19 cellular contexts compared by ENCODE assay signal in the genomic region with DNA sequence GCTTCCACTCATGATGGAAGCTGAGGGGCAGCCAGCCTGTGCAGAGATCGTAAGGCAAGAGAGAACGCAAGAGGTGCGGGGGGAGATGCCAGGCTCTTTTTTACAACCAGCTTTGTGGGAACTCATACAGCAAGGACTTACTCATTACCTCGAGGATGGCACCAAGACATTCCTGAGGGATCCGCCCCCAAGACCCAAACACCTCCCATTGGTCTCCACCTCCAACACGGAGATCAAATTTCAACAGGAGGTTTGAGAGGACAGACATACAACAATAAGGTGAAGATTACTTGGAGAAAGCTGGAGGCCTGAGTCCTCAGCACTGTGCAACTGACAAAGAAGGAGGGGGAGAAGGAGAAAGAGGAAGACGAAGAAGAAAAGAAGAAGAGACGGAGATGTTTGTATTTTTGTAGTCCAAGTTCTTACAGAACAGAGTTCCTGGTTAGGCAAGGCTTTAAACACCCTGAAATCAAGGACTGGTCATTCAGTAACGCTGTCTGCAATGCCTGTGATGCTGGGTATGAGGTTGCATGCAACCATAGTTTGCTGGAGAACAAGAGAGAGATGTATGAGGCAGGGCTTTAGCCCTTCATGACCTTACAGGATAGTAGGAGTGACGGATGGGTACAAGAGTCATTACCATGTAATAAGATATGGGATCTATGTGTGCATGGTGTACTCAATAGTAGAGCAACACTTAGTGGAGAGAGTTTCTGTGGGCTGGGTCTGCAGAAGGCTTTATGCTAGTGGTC. TPM values are rescaled to one million over a fixed set of nuclear protein-coding genes. Genes with fewer than 3 reads are reported as not detected.
DNase-seq lines count a peak whose midpoint lies in the region; ATAC-seq and TF ChIP-seq lines count a peak whose summit lies in the region.
"Had no signal": no experiment of that assay in that cellular context is flagged by ENCODE, and none has a peak within 500 bp of the region (broad histone marks: within the 10 kb centered on the region; RNA-seq: fewer than 3 reads in every experiment).

No MANE protein-coding gene starts in this region.

- H3K27ac Mint-ChIP-seq in H9 = no peak overlapping the region; a peak in 1 of 7 replicates
- H3K27ac Mint-ChIP-seq in activated T-helper 1 cell treated with anti-CD3 and anti-CD28 coated beads, Interleukin-12 subunit alpha, Interleukin-12 subunit beta, Interleukin-2, Interleukin-4 antibody, amounts not matched to agents 30 ng/mL and 10 ng/mL and 1 ng/mL, durations not matched to agents 14 hours and 24 hours and 36 hours = no peak overlapping the region
- H3K27ac Mint-ChIP-seq: activated naive CD4-positive, alpha-beta T cell treated with anti-CD3 and anti-CD28 coated beads, Interleukin-2, amount 50 U/mL, for 72 hours; memory B cell had no signal

- H3K9ac ChIP-seq in H9 (ENCODE audit: extremely low read depth, insufficient read length, low read length) = no peak overlapping the region
- H3K9ac ChIP-seq in trophoblast cell (ENCODE audit: low read length) = no peak overlapping the region

- CTCF ChIA-PET in PC-9 (lab: Charles Lee) = no interaction called here

- H3K4me1 ChIP-seq in H9 (ENCODE audit: insufficient read depth, low read length) (peaks cover 5% of the 10 kb centered on the region; the same call in 1 of the 2 replicates), PC-9 (replicated peaks; ENCODE audit: insufficient read depth) (peaks cover 20% of the 10 kb centered on the region), foreskin keratinocyte (no peaks in the 10 kb centered on the region), trophoblast cell (ENCODE audit: control insufficient read depth in 1 of 2, insufficient read depth in 2 of 2, low read length in 2 of 2) (no peaks in the 10 kb centered on the region)
- H3K4me1 ChIP-seq: suprapubic skin had no signal

- H3K79me1 ChIP-seq in H9 (ENCODE audit: insufficient read depth, low read depth, low read length, poor library complexity, severe bottlenecking) = no peaks in the 10 kb centered on the region
- H3K79me1 ChIP-seq in trophoblast cell (ENCODE audit: low read length) = no peaks in the 10 kb centered on the region

- no peak overlapping the region for H2BK15ac ChIP-seq in H9 (ENCODE audit: low read depth, low read length)

- POLR2A ChIA-PET in PC-9 (lab: Charles Lee; ENCODE audit: unreplicated experiment) = no interaction called here

- H3K9me2 ChIP-seq in PC-9 (ENCODE audit: insufficient read depth) = no peaks in the 10 kb centered on the region

- H3K27me3 Mint-ChIP-seq in H9 (ENCODE audit: low read depth) = peaks cover 5% of the 10 kb centered on the region
- H3K27me3 Mint-ChIP-seq in activated T-helper 1 cell treated with anti-CD3 and anti-CD28 coated beads, Interleukin-12 subunit alpha, Interleukin-12 subunit beta, Interleukin-2, Interleukin-4 antibody, amounts not matched to agents 30 ng/mL and 10 ng/mL and 1 ng/mL, durations not matched to agents 14 hours and 24 hours and 36 hours (ENCODE audit: insufficient read depth) = peaks cover 7% of the 10 kb centered on the region

- no peak overlapping the region for H2BK20ac ChIP-seq in H9 (ENCODE audit: low read depth, low read length, poor library complexity, severe bottlenecking)

- H3K79me2 ChIP-seq in H9 (ENCODE audit: insufficient read depth, low read length) (no peaks in the 10 kb centered on the region), PC-9 (ENCODE audit: low read depth) (no peaks in the 10 kb centered on the region), trophoblast cell (ENCODE audit: control insufficient read depth, insufficient read depth, low read length, poor library complexity) (no peaks in the 10 kb centered on the region)

- WGBS in H9 (ENCODE audit: extremely low coverage, insufficient read length, low lambda C conversion rate) = no CpG with 5 or more reads among the region's 10 CpGs
- no CpG with 5 or more reads among the region's 10 CpGs for WGBS in trophoblast cell (ENCODE audit: extremely low coverage, insufficient coverage, insufficient read length)

- no peaks in the 10 kb centered on the region for H3K36me3 Mint-ChIP-seq in H9 (ENCODE audit: insufficient read depth in 1 of 3, low read depth in 3 of 3)
- peaks cover 1% of the 10 kb centered on the region for H3K36me3 Mint-ChIP-seq in activated T-helper 1 cell treated with anti-CD3 and anti-CD28 coated beads, Interleukin-12 subunit alpha, Interleukin-12 subunit beta, Interleukin-2, Interleukin-4 antibody, amounts not matched to agents 30 ng/mL and 10 ng/mL and 1 ng/mL, durations not matched to agents 14 hours and 24 hours and 36 hours (ENCODE audit: low read depth)
- H3K36me3 Mint-ChIP-seq: memory B cell had no signal

- H4K20me1 ChIP-seq in H9 (ENCODE audit: control insufficient read depth, insufficient read depth, insufficient read length) = no peaks in the 10 kb centered on the region
- no peaks in the 10 kb centered on the region for H4K20me1 ChIP-seq in PC-9 (ENCODE audit: insufficient read depth)

- H3K23me2 ChIP-seq in H9 (ENCODE audit: insufficient read length, low read depth, low read length, poor library complexity, severe bottlenecking) = no peaks in the 10 kb centered on the region

- H3K9me3 Mint-ChIP-seq in H9 = no peaks in the 10 kb centered on the region; a peak in 1 of 5 replicates
- H3K9me3 Mint-ChIP-seq in activated T-helper 1 cell treated with anti-CD3 and anti-CD28 coated beads, Interleukin-12 subunit alpha, Interleukin-12 subunit beta, Interleukin-2, Interleukin-4 antibody, amounts not matched to agents 30 ng/mL and 10 ng/mL and 1 ng/mL, durations not matched to agents 14 hours and 24 hours and 36 hours = no peaks in the 10 kb centered on the region
- H3K9me3 Mint-ChIP-seq: memory B cell had no signal

- H2BK12ac ChIP-seq in H9 (ENCODE audit: insufficient read length, low read depth, low read length) (no peak overlapping the region), trophoblast cell (ENCODE audit: low read length) (no peak overlapping the region)

- H3K4ac ChIP-seq in H9 (ENCODE audit: low read depth, low read length) (no peak overlapping the region), trophoblast cell (ENCODE audit: low read depth, low read length) (no peak overlapping the region)

- ATAC-seq in foreskin keratinocyte = peak; percentile 76
- ATAC-seq in HG02884 (IDR thresholded peaks at IDR 0.05; ENCODE audit: unreplicated experiment) = no peak
- ATAC-seq in HG02678 (IDR thresholded peaks at IDR 0.05; ENCODE audit: unreplicated experiment) = no peak
- ATAC-seq: activated naive CD4-positive, alpha-beta T cell treated with anti-CD3 and anti-CD28 coated beads, Interleukin-2, amount 50 U/mL, for 72 hours; right cardiac atrium had no signal

- H3K23ac ChIP-seq in H9 (ENCODE audit: insufficient read length, low read depth, low read length) (no peak overlapping the region), trophoblast cell (ENCODE audit: low read length) (no peak overlapping the region)

- H4K8ac ChIP-seq in H9 (replicated peaks; ENCODE audit: insufficient read length, low read depth, low read length) = no peak overlapping the region
- no peak overlapping the region for H4K8ac ChIP-seq in trophoblast cell (ENCODE audit: low read depth, low read length)

- H3K56ac ChIP-seq in H9 (ENCODE audit: insufficient read length, low read depth, low read length) = no peak overlapping the region

- no peak overlapping the region for H4K91ac ChIP-seq in H9 (ENCODE audit: insufficient read length, low read depth, low read length)
- H4K91ac ChIP-seq in trophoblast cell (ENCODE audit: low read depth, low read length) = no peak overlapping the region

- peak overlapping the region; percentile 54 for H3K18ac ChIP-seq in H9 (ENCODE audit: insufficient read length, low read depth, low read length)
- H3K18ac ChIP-seq in trophoblast cell (ENCODE audit: low read length) = no peak overlapping the region

- no peak overlapping the region for H3T11ph ChIP-seq in H9 (ENCODE audit: low read length)

- no peak overlapping the region for H2AFZ ChIP-seq in H9 (ENCODE audit: low read length)
- no peak overlapping the region for H2AFZ ChIP-seq in PC-9
- no peak overlapping the region for H2AFZ ChIP-seq in trophoblast cell (ENCODE audit: insufficient read depth, low read length, poor library complexity)

- H3K27ac ChIP-seq in H9 (ENCODE audit: insufficient read length, low read depth, low read length) (no peak overlapping the region), PC-9 (no peak overlapping the region), foreskin keratinocyte (no peak overlapping the region), trophoblast cell (ENCODE audit: low read depth, low read length) (no peak overlapping the region)
- H3K27ac ChIP-seq: brain microvascular endothelial cell, SK-N-MC, suprapubic skin had no signal

- no peak overlapping the region for H4K5ac ChIP-seq in H9 (ENCODE audit: insufficient read length, low read depth, low read length)

- H3K4me2 ChIP-seq in H9 (ENCODE audit: insufficient read depth, insufficient read length, low read length) (no peak overlapping the region), PC-9 (peak overlapping the region; percentile 18; the same call in 1 of the 2 replicates), trophoblast cell (ENCODE audit: low read length) (no peak overlapping the region)

- H3F3A ChIP-seq in PC-9 (ENCODE audit: insufficient read depth, low read depth) = no peaks in the 10 kb centered on the region

- H4K12ac ChIP-seq in trophoblast cell (ENCODE audit: low read depth, low read length) = no peak overlapping the region

- no peaks in the 10 kb centered on the region for H3K9me3 ChIP-seq in H9 (ENCODE audit: control insufficient read depth, low read depth, low read length)
- no peaks in the 10 kb centered on the region for H3K9me3 ChIP-seq in PC-9 (ENCODE audit: insufficient read depth, low read depth)
- no peaks in the 10 kb centered on the region for H3K9me3 ChIP-seq in trophoblast cell (ENCODE audit: insufficient read depth, low read depth, low read length)
- H3K9me3 ChIP-seq: suprapubic skin had no signal

- no TSS peak for BruUV-seq in PC-9 (replicated peaks; lab: Mats Ljungman, UMichigan)

- H3K4me1 Mint-ChIP-seq in H9 = peaks cover 16 to 17% of the 10 kb centered on the region in 2 experiments
- peaks cover 5% of the 10 kb centered on the region for H3K4me1 Mint-ChIP-seq in activated T-helper 1 cell treated with anti-CD3 and anti-CD28 coated beads, Interleukin-12 subunit alpha, Interleukin-12 subunit beta, Interleukin-2, Interleukin-4 antibody, amounts not matched to agents 30 ng/mL and 10 ng/mL and 1 ng/mL, durations not matched to agents 14 hours and 24 hours and 36 hours (ENCODE audit: low read depth)

- no peak overlapping the region for H3K14ac ChIP-seq in H9 (ENCODE audit: insufficient read depth, low read length)
- H3K14ac ChIP-seq in trophoblast cell (ENCODE audit: low read length) = no peak overlapping the region

- H2BK5ac ChIP-seq in H9 (ENCODE audit: insufficient read length, low read length) (no peak overlapping the region), trophoblast cell (ENCODE audit: low read depth, low read length, poor library complexity) (no peak overlapping the region)

- intact Hi-C loops in PC-9 (cut with micrococcal nuclease; ENCODE audit: unreplicated experiment) = no loop called here
- intact Hi-C loops in activated T-helper 1 cell treated with anti-CD3 and anti-CD28 coated beads, Interleukin-12 subunit alpha, Interleukin-12 subunit beta, Interleukin-2, Interleukin-4 antibody, amounts not matched to agents 30 ng/mL and 10 ng/mL and 1 ng/mL, durations not matched to agents 14 hours and 24 hours and 36 hours (cut with micrococcal nuclease) = no loop called here

- H3K27me3 ChIP-seq in H9 (ENCODE audit: insufficient read depth, low read length) (no peaks in the 10 kb centered on the region), PC-9 (ENCODE audit: insufficient read depth, low read depth) (no peaks in the 10 kb centered on the region), foreskin keratinocyte (peaks cover 15% of the 10 kb centered on the region), trophoblast cell (ENCODE audit: insufficient read depth, low read length) (no peaks in the 10 kb centered on the region)
- H3K27me3 ChIP-seq: brain microvascular endothelial cell had no signal

- no peak for TF ChIP-seq CTCF in H9 (conservative IDR thresholded peaks at IDR 0.05)
- TF ChIP-seq CTCF in PC-9 (conservative IDR thresholded peaks at IDR 0.05) = no peak
- TF ChIP-seq CTCF in foreskin keratinocyte (conservative IDR thresholded peaks at IDR 0.05) = no peak

- H3K4me3 Mint-ChIP-seq in H9 = no peak overlapping the region
- no peak overlapping the region for H3K4me3 Mint-ChIP-seq in activated T-helper 1 cell treated with anti-CD3 and anti-CD28 coated beads, Interleukin-12 subunit alpha, Interleukin-12 subunit beta, Interleukin-2, Interleukin-4 antibody, amounts not matched to agents 30 ng/mL and 10 ng/mL and 1 ng/mL, durations not matched to agents 14 hours and 24 hours and 36 hours
- H3K4me3 Mint-ChIP-seq: memory B cell had no signal

- H3K36me3 ChIP-seq in PC-9 (ENCODE audit: low read depth) = no peaks in the 10 kb centered on the region
- no peaks in the 10 kb centered on the region for H3K36me3 ChIP-seq in trophoblast cell (ENCODE audit: control insufficient read depth in 1 of 2, insufficient read depth in 2 of 2, low read length in 2 of 2)
- H3K36me3 ChIP-seq: brain microvascular endothelial cell, suprapubic skin had no signal

- H3K4me3 ChIP-seq in PC-9 (no peak overlapping the region), trophoblast cell (ENCODE audit: low read depth, low read length) (no peak overlapping the region)
- H3K4me3 ChIP-seq: SK-N-MC, suprapubic skin had no signal

- H2AK5ac ChIP-seq in H9 (ENCODE audit: insufficient read length, low read length) = no peak overlapping the region
- H2AK5ac ChIP-seq in trophoblast cell (ENCODE audit: low read length) = no peak overlapping the region

- peak; percentile 84 for DNase-seq in H9
- DNase-seq in PC-9 = peak; percentile 52 to 65
- DNase-seq in foreskin keratinocyte = peak; percentile 32 to 67
- DNase-seq in trophoblast cell = peak; percentile 35 to 77
- DNase-seq in activated T-helper 1 cell treated with anti-CD3 and anti-CD28 coated beads, Interleukin-12 subunit alpha, Interleukin-12 subunit beta, Interleukin-2, Interleukin-4 antibody, amounts not matched to agents 30 ng/mL and 10 ng/mL and 1 ng/mL, durations not matched to agents 14 hours and 24 hours and 36 hours (ENCODE audit: low spot score) = no peak
- DNase-seq: brain microvascular endothelial cell; C1 segment of cervical spinal cord; DMS53; IMR-90; NCI-H1417; NCI-H345; right cardiac atrium; stimulated activated CD4-positive, alpha-beta T cell treated with anti-CD3 and anti-CD28 coated beads, Interleukin-2, amount 100 ng/mL, for 24 hours had no signal

- H2BK120ac ChIP-seq in H9 (ENCODE audit: low read depth, low read length, poor library complexity, severe bottlenecking) = no peak overlapping the region
- H2BK120ac ChIP-seq in trophoblast cell (ENCODE audit: insufficient read depth, low read length, poor library complexity) = no peak overlapping the region

RNA-seq across cellular contexts. Expression of a gene that starts 19.7 kb away (rescaled TPM):
- total RNA-seq in H9 (2021) = 56.1 and 57.6 TPM in 2 replicates
- 104 and 121 TPM in 2 replicates for total RNA-seq in PC-9 (2021)
- 71.2 and 86.9 TPM in 2 replicates for total RNA-seq in foreskin keratinocyte
- polyA plus RNA-seq in foreskin keratinocyte = 47.0 and 55.0 TPM in 2 replicates
- polyA plus RNA-seq in trophoblast cell (2013) = 156 and 169 TPM in 2 replicates
- total RNA-seq in activated T-helper 1 cell treated with anti-CD3 and anti-CD28 coated beads, Interleukin-12 subunit alpha, Interleukin-12 subunit beta, Interleukin-2, Interleukin-4 antibody, amounts not matched to agents 30 ng/mL and 10 ng/mL and 1 ng/mL, durations not matched to agents 14 hours and 24 hours and 36 hours = 67.6 and 67.9 TPM in 2 replicates
